ENCODE assay signal across 8 cellular contexts in genomic region chr5:94524841-94525697, GRCh38.
DNase-seq lines count a peak whose midpoint lies in the region; ATAC-seq, FAIRE-seq and TF ChIP-seq lines count a peak whose summit lies in the region.

No MANE protein-coding gene starts in this region.

- no peaks in the 10 kb centered on the region for H3K36me3 Mint-ChIP-seq in GM23338 (ENCODE audit: low read depth)

- H3K9me3 Mint-ChIP-seq in GM23338: no peaks in the 10 kb centered on the region

- H3K36me3 ChIP-seq in ACC112 (ENCODE audit: insufficient read depth, low read length) (no peaks in the 10 kb centered on the region), GM23338 (ENCODE audit: insufficient read depth) (no peaks in the 10 kb centered on the region), pancreas (no peaks in the 10 kb centered on the region)

- H3K27ac ChIP-seq in ACC112 (ENCODE audit: low read depth, low read length): no peak overlapping the region
- H3K27ac ChIP-seq in GM23338 (ENCODE audit: low read depth): no peak overlapping the region
- no peak overlapping the region for H3K27ac ChIP-seq in pancreas

- H3K4me1 ChIP-seq in ACC112 (ENCODE audit: control insufficient read depth, insufficient read depth, low read length, unreplicated experiment) (peaks cover 13% of the 10 kb centered on the region), GM23338 (ENCODE audit: insufficient read depth) (no peaks in the 10 kb centered on the region), pancreas (no peaks in the 10 kb centered on the region)

- intact Hi-C loops in pancreas (cut with DNase I): loop anchor here in 1 of 3 donors (10.0 kb wide), 1 partner anchor 210 kb away; no protein-coding TSS in a partner anchor

- H3K79me2 ChIP-seq in ACC112 (ENCODE audit: control insufficient read depth, insufficient read depth, low read length, unreplicated experiment) (no peaks in the 10 kb centered on the region), GM23338 (replicated peaks; ENCODE audit: insufficient read depth) (no peaks in the 10 kb centered on the region)

- H3K27me3 Mint-ChIP-seq in GM23338 (ENCODE audit: insufficient read depth, low read depth, poor library complexity): no peaks in the 10 kb centered on the region

- H4K20me1 ChIP-seq in GM23338 (replicated peaks; ENCODE audit: insufficient read depth): no peaks in the 10 kb centered on the region

- H3K4me2 ChIP-seq in GM23338: no peak overlapping the region

- H3K27me3 ChIP-seq in ACC112 (ENCODE audit: insufficient read depth, low read length) (no peaks in the 10 kb centered on the region), GM23338 (ENCODE audit: insufficient read depth) (no peaks in the 10 kb centered on the region), pancreas (no peaks in the 10 kb centered on the region)

- no peak overlapping the region for H3K4me3 Mint-ChIP-seq in GM23338

- peak; percentile 95 for FAIRE-seq in G401.6 (lab: Jason Lieb, UNC)
- peak; percentile 63 for FAIRE-seq in pancreas (lab: Jason Lieb, UNC)

- ATAC-seq in GM23338: peak; percentile 76
- ATAC-seq in pancreas: peak; percentile 63 to 86 (median 82)

- H3F3A ChIP-seq in GM23338 (replicated peaks; ENCODE audit: low read depth): no peaks in the 10 kb centered on the region

- H3K27ac Mint-ChIP-seq in GM23338: no peak overlapping the region

- H3K4me1 Mint-ChIP-seq in GM23338: peaks cover 7% of the 10 kb centered on the region; the same call in 2 of the 3 replicates

- DNase-seq in GM23338 (ENCODE audit: low spot score) (peak; percentile 75), SW480 (ENCODE audit: low spot score) (peak; percentile 69), fibroblast of gingiva (ENCODE audit: low read depth) (peak; percentile 41), pancreas (no peak), mesenteric fat pad (ENCODE audit: low spot score) (no peak)

- 60 to 61% methylated on average over 4 of the region's 4 CpGs for WGBS in pancreas, 2 donors

- H3K9me3 ChIP-seq in pancreas: no peaks in the 10 kb centered on the region

- H3K9me2 ChIP-seq in GM23338 (ENCODE audit: insufficient read depth): no peaks in the 10 kb centered on the region

- TF ChIP-seq CTCF in GM23338 (conservative IDR thresholded peaks at IDR 0.05; ENCODE audit: low read depth in 2 of 2): peak; percentile 77 to 87
- TF ChIP-seq CTCF in LNCAP (IDR thresholded peaks at IDR 0.05): peak; percentile 84
- peak in 3 of 4 donors; percentile 9 to 50 (median 39) for TF ChIP-seq CTCF in pancreas (IDR thresholded peaks at IDR 0.05)

- H2AFZ ChIP-seq in ACC112 (ENCODE audit: low read length, unreplicated experiment) (peak overlapping the region; percentile 23), GM23338 (no peak overlapping the region)

- H3K4me3 ChIP-seq in ACC112 (ENCODE audit: low read depth, low read length) (no peak overlapping the region), GM23338 (no peak overlapping the region), pancreas (no peak overlapping the region)

TF ChIP-seq in GM23338, 12 proteins besides CTCF, POLR2A, EP300 and RAD21:
- TF ChIP-seq JUNB (IDR thresholded peaks at IDR 0.05; ENCODE audit: unreplicated experiment) (no peak), ETS1 (IDR thresholded peaks at IDR 0.05) (no peak), EZH2 (IDR thresholded peaks at IDR 0.05; ENCODE audit: low read depth, unreplicated experiment) (no peak), REST (IDR thresholded peaks at IDR 0.05; ENCODE audit: unreplicated experiment) (no peak), ZNF114 (CRISPR knock-in tag; IDR thresholded peaks at IDR 0.05) (no peak)

Comparison
In these comparisons a context has a peak if more than half of its experiments do, and no peak if none do; other contexts are left out.
1. DNase-seq: peak in GM23338 (single experiment), SW480 (single experiment) and fibroblast of gingiva (single experiment); none in pancreas (0 of 6) and mesenteric fat pad (single experiment).
2. Peak in every context shown above with its lines, with median percentiles within 50 percentile points of each other: CTCF ChIP-seq.